In genomic region chr10:131641231-131641630, GRCh38 we compare ENCODE assay signal across 8 cellular contexts.
DNase-seq lines count a peak whose midpoint lies in the region; ATAC-seq and TF ChIP-seq lines count a peak whose summit lies in the region.

No MANE protein-coding gene starts in this region.

- peaks cover 5% of the 10 kb centered on the region for H3K9me3 ChIP-seq in right cardiac atrium (ENCODE audit: control insufficient read depth, low read length)
- peaks cover 0 to 37% (median 11%) of the 10 kb centered on the region in 11 donors for H3K9me3 ChIP-seq in heart right ventricle
- H3K9me3 ChIP-seq in naive thymus-derived CD4-positive, alpha-beta T cell (ENCODE audit: control insufficient read depth in 2 of 3, low read length in 3 of 3), result peaks cover 0 to 13% (median 0%) of the 10 kb centered on the region in 3 experiments

- intact Hi-C loops in cardiac septum (cut with DNase I) (no loop called here), right cardiac atrium (cut with DNase I) (no loop called here), heart right ventricle (cut with DNase I) (no loop called here)
- intact Hi-C loops in naive thymus-derived CD4-positive, alpha-beta T cell (cut with micrococcal nuclease), result no loop called here

- no peak overlapping the region for H3K27ac Mint-ChIP-seq in stimulated activated naive CD8-positive, alpha-beta T cell treated with anti-CD3 and anti-CD28 coated beads, Interleukin-15, amount 100 ng/mL, for 72 hours
- no peak overlapping the region for H3K27ac Mint-ChIP-seq in naive thymus-derived CD4-positive, alpha-beta T cell

- H3K4me3 Mint-ChIP-seq in stimulated activated naive CD8-positive, alpha-beta T cell treated with anti-CD3 and anti-CD28 coated beads, Interleukin-15, amount 100 ng/mL, for 72 hours, result no peak overlapping the region
- no peak overlapping the region for H3K4me3 Mint-ChIP-seq in naive thymus-derived CD4-positive, alpha-beta T cell

- H3K36me3 Mint-ChIP-seq in naive thymus-derived CD4-positive, alpha-beta T cell, result peaks cover 0 to 5% (median 0%) of the 10 kb centered on the region in 5 donors

- ATAC-seq in right cardiac atrium, result no peak
- peak; percentile 99 for ATAC-seq in HG02571 (IDR thresholded peaks at IDR 0.05; ENCODE audit: unreplicated experiment)
- ATAC-seq in stimulated activated naive CD8-positive, alpha-beta T cell treated with anti-CD3 and anti-CD28 coated beads, Interleukin-15, amount 100 ng/mL, for 72 hours, result peak; percentile 97
- ATAC-seq in heart right ventricle, result no peak
- ATAC-seq in naive thymus-derived CD4-positive, alpha-beta T cell, result no peak

- H3K4me3 ChIP-seq in right cardiac atrium (ENCODE audit: low read length), result no peak overlapping the region
- no peak overlapping the region for H3K4me3 ChIP-seq in heart right ventricle
- H3K4me3 ChIP-seq in naive thymus-derived CD4-positive, alpha-beta T cell (ENCODE audit: low read length), result no peak overlapping the region

- H3K4me1 Mint-ChIP-seq in stimulated activated naive CD8-positive, alpha-beta T cell treated with anti-CD3 and anti-CD28 coated beads, Interleukin-15, amount 100 ng/mL, for 72 hours, result peaks cover 10% of the 10 kb centered on the region
- peaks cover 0 to 6% (median 0%) of the 10 kb centered on the region in 7 donors for H3K4me1 Mint-ChIP-seq in naive thymus-derived CD4-positive, alpha-beta T cell

- POLR2A ChIA-PET in naive thymus-derived CD4-positive, alpha-beta T cell (lab: Charles Lee), result no interaction called here

- no peak overlapping the region for H3K27ac ChIP-seq in right cardiac atrium (ENCODE audit: low read length)
- no peak overlapping the region for H3K27ac ChIP-seq in heart right ventricle
- H3K27ac ChIP-seq in naive thymus-derived CD4-positive, alpha-beta T cell (ENCODE audit: low read depth, low read length), result no peak overlapping the region

- H3K27me3 ChIP-seq in right cardiac atrium (ENCODE audit: control insufficient read depth, insufficient read depth), result no peaks in the 10 kb centered on the region
- peaks cover 0 to 22% (median 7%) of the 10 kb centered on the region in 7 donors for H3K27me3 ChIP-seq in heart right ventricle
- no peaks in the 10 kb centered on the region for H3K27me3 ChIP-seq in naive thymus-derived CD4-positive, alpha-beta T cell (ENCODE audit: control insufficient read depth in 2 of 2, insufficient read depth in 2 of 2, low read length in 2 of 2)

- CTCF ChIA-PET in naive thymus-derived CD4-positive, alpha-beta T cell (lab: Charles Lee), result no interaction called here

- no peak for TF ChIP-seq CTCF in heart right ventricle (IDR thresholded peaks at IDR 0.05)

- peaks cover 10 to 14% of the 10 kb centered on the region in 2 donors for H3K9me3 Mint-ChIP-seq in stimulated activated naive CD8-positive, alpha-beta T cell treated with anti-CD3 and anti-CD28 coated beads, Interleukin-15, amount 100 ng/mL, for 72 hours
- H3K9me3 Mint-ChIP-seq in naive thymus-derived CD4-positive, alpha-beta T cell, result peaks cover 0 to 31% (median 15%) of the 10 kb centered on the region in 11 donors

- no peaks in the 10 kb centered on the region for H3K36me3 ChIP-seq in heart right ventricle
- H3K36me3 ChIP-seq in naive thymus-derived CD4-positive, alpha-beta T cell (ENCODE audit: control insufficient read depth in 2 of 3, insufficient read depth in 3 of 3, low read length in 3 of 3), result no peaks in the 10 kb centered on the region

- H3K4me1 ChIP-seq in right cardiac atrium (ENCODE audit: control insufficient read depth, insufficient read depth, low read length), result no peaks in the 10 kb centered on the region
- H3K4me1 ChIP-seq in heart right ventricle, result no peaks in the 10 kb centered on the region
- H3K4me1 ChIP-seq in naive thymus-derived CD4-positive, alpha-beta T cell (ENCODE audit: control insufficient read depth in 2 of 2, insufficient read depth in 2 of 2, low read length in 2 of 2), result no peaks in the 10 kb centered on the region

- 52% methylated on average over 4 of the region's 4 CpGs for WGBS in right cardiac atrium
- WGBS in heart right ventricle, 2 donors, result 44 to 52% methylated on average over 4 of the region's 4 CpGs

- DNase-seq in cardiac septum (ENCODE audit: low spot score) (peak; percentile 53), right cardiac atrium (no peak), HuH-7.5 (ENCODE audit: low spot score) (peak; percentile 28), NCI-H1105 treated with DMSO at 0.1 percent for 48 hours (lab: John Stamatoyannopoulos, UW) (no peak), heart right ventricle (no peak)
- peak in 1 of 2 donors; percentile 59 for DNase-seq in stimulated activated naive CD8-positive, alpha-beta T cell treated with anti-CD3 and anti-CD28 coated beads, Interleukin-15, amount 100 ng/mL, for 72 hours
- no peak for DNase-seq in naive thymus-derived CD4-positive, alpha-beta T cell

- H3K27me3 Mint-ChIP-seq in stimulated activated naive CD8-positive, alpha-beta T cell treated with anti-CD3 and anti-CD28 coated beads, Interleukin-15, amount 100 ng/mL, for 72 hours, result peaks cover 18% of the 10 kb centered on the region
- H3K27me3 Mint-ChIP-seq in naive thymus-derived CD4-positive, alpha-beta T cell, result peaks cover 0 to 29% (median 3%) of the 10 kb centered on the region in 5 donors

Comparison
In these comparisons a context has a peak if more than half of its experiments do, and no peak if none do; other contexts are left out.
1. DNase-seq: peak in cardiac septum (single experiment) and HuH-7.5 (single experiment); none in right cardiac atrium (0 of 3), NCI-H1105 treated with DMSO at 0.1 percent for 48 hours (single experiment), heart right ventricle (0 of 2) and naive thymus-derived CD4-positive, alpha-beta T cell (0 of 9).
2. ATAC-seq: peak in HG02571 (single experiment) and stimulated activated naive CD8-positive, alpha-beta T cell treated with anti-CD3 and anti-CD28 coated beads, Interleukin-15, amount 100 ng/mL, for 72 hours (single experiment); none in right cardiac atrium (0 of 2), heart right ventricle (0 of 8) and naive thymus-derived CD4-positive, alpha-beta T cell (single experiment).